ENCODE assay signal across 1 cellular context in the genomic region with DNA sequence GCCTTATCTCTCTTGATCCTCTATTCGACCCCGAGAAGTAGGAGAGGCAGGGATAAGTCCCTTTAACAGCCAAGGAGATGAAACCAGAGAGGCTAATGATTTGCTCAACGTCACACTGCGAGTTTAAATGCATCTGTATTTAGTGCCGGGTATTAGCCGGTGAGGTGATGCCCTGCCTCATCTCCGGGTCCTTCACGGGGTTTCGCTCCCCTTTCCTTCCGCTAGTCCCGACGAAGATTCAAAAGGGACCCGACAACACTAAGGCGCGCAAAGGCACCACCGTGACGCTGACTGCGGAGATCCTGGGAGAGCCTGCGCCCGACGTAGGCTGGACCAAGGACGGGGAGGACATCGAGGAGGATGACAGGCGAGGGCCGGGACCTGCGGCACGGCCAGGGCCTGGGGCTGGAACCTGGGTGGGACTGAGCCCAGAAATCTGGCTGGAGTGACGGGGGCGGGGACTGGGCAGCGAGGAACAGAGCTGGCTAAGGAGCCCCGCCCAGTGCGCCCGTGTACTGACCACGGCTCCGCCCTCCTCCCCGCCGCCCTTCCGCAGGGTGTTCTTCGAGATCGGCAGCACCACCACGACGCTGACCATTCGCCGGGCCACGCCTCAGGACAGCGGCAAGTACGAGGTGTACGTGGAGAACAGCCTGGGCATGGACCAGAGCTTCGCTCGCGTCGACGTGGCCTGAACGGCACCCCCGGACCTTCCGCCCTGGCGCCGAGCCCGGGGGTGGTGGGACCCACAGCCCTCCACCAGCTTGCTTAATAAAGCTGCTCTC.
TF ChIP-seq lines count a peak whose summit lies in the region.

No MANE protein-coding gene starts in this region.

TF ChIP-seq in HepG2, 621 proteins besides CTCF, POLR2A, EP300 and RAD21 (continues in another document):
- TF ChIP-seq ZFP36L2 (CRISPR knock-in tag; IDR thresholded peaks at IDR 0.05) (no peak), HNRNPL (IDR thresholded peaks at IDR 0.05; ENCODE audit: low read depth, low read length) (0 out of 2 replicates have a peak, but pooled peaks have one; percentile 37), EEA1 (CRISPR knock-in tag; IDR thresholded peaks at IDR 0.05; ENCODE audit: borderline replicate concordance) (0 out of 2 replicates have a peak, but pooled peaks have one; percentile 47), NR1H2 (CRISPR knock-in tag; IDR thresholded peaks at IDR 0.05; ENCODE audit: borderline replicate concordance, low read depth) (0 out of 2 replicates have a peak, but pooled peaks have one; percentile 33), HNRNPK (IDR thresholded peaks at IDR 0.05; ENCODE audit: low read depth, low read length, poor library complexity, severe bottlenecking) (peak; percentile 48), XRCC5 (optimal IDR thresholded peaks at IDR 0.05; ENCODE audit: low read length) (no peak), YY1 (IDR thresholded peaks at IDR 0.05; ENCODE audit: insufficient read depth, insufficient replicate concordance, low read depth, low read length) (no peak), TBP (CRISPR knock-in tag; IDR thresholded peaks at IDR 0.05) (no peak), RFX5 (IDR thresholded peaks at IDR 0.05; ENCODE audit: low read depth, low read length) (no peak), ZSCAN20 (CRISPR knock-in tag; IDR thresholded peaks at IDR 0.05; ENCODE audit: borderline replicate concordance) (no peak), AHR (CRISPR knock-in tag; IDR thresholded peaks at IDR 0.05) (peak; percentile 87; the same call in 1 of the 2 replicates), PRPF4 (IDR thresholded peaks at IDR 0.05; ENCODE audit: low read depth, low read length, poor library complexity, severe bottlenecking) (no peak), NKX3-1 (CRISPR knock-in tag; IDR thresholded peaks at IDR 0.05) (no peak), BCL6 (CRISPR knock-in tag; IDR thresholded peaks at IDR 0.05) (peak; percentile 61), ZNF367 (CRISPR knock-in tag; IDR thresholded peaks at IDR 0.05; ENCODE audit: borderline replicate concordance) (no peak), KDM5A (IDR thresholded peaks at IDR 0.05; ENCODE audit: borderline replicate concordance, low read length) (no peak), ZNF160 (CRISPR knock-in tag; IDR thresholded peaks at IDR 0.05) (no peak), GABPA (IDR thresholded peaks at IDR 0.05; ENCODE audit: low read depth, low read length) (no peak), GABPA (CRISPR knock-in tag; IDR thresholded peaks at IDR 0.05; ENCODE audit: low read depth) (no peak), HOXD1 (CRISPR knock-in tag; IDR thresholded peaks at IDR 0.05) (no peak; the same call in 1 of the 2 replicates), RCOR2 (CRISPR knock-in tag; IDR thresholded peaks at IDR 0.05) (no peak), TBL1XR1 (IDR thresholded peaks at IDR 0.05; ENCODE audit: borderline replicate concordance, low read length, partially characterized antibody) (no peak), ZNF567 (CRISPR knock-in tag; IDR thresholded peaks at IDR 0.05; ENCODE audit: borderline replicate concordance) (peak; percentile 54; the same call in 1 of the 2 replicates)
- TF ChIP-seq, protein P1, sequence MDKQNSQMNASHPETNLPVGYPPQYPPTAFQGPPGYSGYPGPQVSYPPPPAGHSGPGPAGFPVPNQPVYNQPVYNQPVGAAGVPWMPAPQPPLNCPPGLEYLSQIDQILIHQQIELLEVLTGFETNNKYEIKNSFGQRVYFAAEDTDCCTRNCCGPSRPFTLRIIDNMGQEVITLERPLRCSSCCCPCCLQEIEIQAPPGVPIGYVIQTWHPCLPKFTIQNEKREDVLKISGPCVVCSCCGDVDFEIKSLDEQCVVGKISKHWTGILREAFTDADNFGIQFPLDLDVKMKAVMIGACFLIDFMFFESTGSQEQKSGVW (CRISPR knock-in tag; IDR thresholded peaks at IDR 0.05; ENCODE audit: borderline replicate concordance): no peak
- TF ChIP-seq, protein P2, sequence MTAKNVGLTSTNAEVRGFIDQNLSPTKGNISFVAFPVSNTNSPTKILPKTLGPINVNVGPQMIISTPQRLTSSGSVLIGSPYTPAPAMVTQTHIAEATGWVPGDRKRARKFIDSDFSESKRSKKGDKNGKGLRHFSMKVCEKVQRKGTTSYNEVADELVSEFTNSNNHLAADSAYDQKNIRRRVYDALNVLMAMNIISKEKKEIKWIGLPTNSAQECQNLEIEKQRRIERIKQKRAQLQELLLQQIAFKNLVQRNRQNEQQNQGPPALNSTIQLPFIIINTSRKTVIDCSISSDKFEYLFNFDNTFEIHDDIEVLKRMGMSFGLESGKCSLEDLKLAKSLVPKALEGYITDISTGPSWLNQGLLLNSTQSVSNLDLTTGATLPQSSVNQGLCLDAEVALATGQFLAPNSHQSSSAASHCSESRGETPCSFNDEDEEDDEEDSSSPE (CRISPR knock-in tag; IDR thresholded peaks at IDR 0.05): peak; percentile 53; the same call in 1 of the 2 replicates
- TF ChIP-seq, protein P3, sequence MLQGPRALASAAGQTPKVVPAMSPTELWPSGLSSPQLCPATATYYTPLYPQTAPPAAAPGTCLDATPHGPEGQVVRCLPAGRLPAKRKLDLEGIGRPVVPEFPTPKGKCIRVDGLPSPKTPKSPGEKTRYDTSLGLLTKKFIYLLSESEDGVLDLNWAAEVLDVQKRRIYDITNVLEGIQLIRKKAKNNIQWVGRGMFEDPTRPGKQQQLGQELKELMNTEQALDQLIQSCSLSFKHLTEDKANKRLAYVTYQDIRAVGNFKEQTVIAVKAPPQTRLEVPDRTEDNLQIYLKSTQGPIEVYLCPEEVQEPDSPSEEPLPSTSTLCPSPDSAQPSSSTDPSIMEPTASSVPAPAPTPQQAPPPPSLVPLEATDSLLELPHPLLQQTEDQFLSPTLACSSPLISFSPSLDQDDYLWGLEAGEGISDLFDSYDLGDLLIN (CRISPR knock-in tag; IDR thresholded peaks at IDR 0.05; ENCODE audit: borderline replicate concordance): no peak
- TF ChIP-seq, protein P4, sequence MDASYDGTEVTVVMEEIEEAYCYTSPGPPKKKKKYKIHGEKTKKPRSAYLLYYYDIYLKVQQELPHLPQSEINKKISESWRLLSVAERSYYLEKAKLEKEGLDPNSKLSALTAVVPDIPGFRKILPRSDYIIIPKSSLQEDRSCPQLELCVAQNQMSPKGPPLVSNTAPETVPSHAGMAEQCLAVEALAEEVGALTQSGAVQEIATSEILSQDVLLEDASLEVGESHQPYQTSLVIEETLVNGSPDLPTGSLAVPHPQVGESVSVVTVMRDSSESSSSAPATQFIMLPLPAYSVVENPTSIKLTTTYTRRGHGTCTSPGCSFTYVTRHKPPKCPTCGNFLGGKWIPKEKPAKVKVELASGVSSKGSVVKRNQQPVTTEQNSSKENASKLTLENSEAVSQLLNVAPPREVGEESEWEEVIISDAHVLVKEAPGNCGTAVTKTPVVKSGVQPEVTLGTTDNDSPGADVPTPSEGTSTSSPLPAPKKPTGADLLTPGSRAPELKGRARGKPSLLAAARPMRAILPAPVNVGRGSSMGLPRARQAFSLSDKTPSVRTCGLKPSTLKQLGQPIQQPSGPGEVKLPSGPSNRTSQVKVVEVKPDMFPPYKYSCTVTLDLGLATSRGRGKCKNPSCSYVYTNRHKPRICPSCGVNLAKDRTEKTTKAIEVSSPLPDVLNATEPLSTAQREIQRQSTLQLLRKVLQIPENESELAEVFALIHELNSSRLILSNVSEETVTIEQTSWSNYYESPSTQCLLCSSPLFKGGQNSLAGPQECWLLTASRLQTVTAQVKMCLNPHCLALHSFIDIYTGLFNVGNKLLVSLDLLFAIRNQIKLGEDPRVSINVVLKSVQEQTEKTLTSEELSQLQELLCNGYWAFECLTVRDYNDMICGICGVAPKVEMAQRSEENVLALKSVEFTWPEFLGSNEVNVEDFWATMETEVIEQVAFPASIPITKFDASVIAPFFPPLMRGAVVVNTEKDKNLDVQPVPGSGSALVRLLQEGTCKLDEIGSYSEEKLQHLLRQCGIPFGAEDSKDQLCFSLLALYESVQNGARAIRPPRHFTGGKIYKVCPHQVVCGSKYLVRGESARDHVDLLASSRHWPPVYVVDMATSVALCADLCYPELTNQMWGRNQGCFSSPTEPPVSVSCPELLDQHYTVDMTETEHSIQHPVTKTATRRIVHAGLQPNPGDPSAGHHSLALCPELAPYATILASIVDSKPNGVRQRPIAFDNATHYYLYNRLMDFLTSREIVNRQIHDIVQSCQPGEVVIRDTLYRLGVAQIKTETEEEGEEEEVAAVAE (CRISPR knock-in tag; IDR thresholded peaks at IDR 0.05; ENCODE audit: borderline replicate concordance): peak; percentile 54; the same call in 1 of the 2 replicates
- TF ChIP-seq, protein P5, sequence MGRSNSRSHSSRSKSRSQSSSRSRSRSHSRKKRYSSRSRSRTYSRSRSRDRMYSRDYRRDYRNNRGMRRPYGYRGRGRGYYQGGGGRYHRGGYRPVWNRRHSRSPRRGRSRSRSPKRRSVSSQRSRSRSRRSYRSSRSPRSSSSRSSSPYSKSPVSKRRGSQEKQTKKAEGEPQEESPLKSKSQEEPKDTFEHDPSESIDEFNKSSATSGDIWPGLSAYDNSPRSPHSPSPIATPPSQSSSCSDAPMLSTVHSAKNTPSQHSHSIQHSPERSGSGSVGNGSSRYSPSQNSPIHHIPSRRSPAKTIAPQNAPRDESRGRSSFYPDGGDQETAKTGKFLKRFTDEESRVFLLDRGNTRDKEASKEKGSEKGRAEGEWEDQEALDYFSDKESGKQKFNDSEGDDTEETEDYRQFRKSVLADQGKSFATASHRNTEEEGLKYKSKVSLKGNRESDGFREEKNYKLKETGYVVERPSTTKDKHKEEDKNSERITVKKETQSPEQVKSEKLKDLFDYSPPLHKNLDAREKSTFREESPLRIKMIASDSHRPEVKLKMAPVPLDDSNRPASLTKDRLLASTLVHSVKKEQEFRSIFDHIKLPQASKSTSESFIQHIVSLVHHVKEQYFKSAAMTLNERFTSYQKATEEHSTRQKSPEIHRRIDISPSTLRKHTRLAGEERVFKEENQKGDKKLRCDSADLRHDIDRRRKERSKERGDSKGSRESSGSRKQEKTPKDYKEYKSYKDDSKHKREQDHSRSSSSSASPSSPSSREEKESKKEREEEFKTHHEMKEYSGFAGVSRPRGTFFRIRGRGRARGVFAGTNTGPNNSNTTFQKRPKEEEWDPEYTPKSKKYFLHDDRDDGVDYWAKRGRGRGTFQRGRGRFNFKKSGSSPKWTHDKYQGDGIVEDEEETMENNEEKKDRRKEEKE (IDR thresholded peaks at IDR 0.05): no peak
- TF ChIP-seq, protein P6, sequence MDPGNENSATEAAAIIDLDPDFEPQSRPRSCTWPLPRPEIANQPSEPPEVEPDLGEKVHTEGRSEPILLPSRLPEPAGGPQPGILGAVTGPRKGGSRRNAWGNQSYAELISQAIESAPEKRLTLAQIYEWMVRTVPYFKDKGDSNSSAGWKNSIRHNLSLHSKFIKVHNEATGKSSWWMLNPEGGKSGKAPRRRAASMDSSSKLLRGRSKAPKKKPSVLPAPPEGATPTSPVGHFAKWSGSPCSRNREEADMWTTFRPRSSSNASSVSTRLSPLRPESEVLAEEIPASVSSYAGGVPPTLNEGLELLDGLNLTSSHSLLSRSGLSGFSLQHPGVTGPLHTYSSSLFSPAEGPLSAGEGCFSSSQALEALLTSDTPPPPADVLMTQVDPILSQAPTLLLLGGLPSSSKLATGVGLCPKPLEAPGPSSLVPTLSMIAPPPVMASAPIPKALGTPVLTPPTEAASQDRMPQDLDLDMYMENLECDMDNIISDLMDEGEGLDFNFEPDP (CRISPR knock-in tag; conservative IDR thresholded peaks at IDR 0.05): 0 out of 2 replicates have a peak, but pooled peaks have one; percentile 0
- TF ChIP-seq, protein P7, sequence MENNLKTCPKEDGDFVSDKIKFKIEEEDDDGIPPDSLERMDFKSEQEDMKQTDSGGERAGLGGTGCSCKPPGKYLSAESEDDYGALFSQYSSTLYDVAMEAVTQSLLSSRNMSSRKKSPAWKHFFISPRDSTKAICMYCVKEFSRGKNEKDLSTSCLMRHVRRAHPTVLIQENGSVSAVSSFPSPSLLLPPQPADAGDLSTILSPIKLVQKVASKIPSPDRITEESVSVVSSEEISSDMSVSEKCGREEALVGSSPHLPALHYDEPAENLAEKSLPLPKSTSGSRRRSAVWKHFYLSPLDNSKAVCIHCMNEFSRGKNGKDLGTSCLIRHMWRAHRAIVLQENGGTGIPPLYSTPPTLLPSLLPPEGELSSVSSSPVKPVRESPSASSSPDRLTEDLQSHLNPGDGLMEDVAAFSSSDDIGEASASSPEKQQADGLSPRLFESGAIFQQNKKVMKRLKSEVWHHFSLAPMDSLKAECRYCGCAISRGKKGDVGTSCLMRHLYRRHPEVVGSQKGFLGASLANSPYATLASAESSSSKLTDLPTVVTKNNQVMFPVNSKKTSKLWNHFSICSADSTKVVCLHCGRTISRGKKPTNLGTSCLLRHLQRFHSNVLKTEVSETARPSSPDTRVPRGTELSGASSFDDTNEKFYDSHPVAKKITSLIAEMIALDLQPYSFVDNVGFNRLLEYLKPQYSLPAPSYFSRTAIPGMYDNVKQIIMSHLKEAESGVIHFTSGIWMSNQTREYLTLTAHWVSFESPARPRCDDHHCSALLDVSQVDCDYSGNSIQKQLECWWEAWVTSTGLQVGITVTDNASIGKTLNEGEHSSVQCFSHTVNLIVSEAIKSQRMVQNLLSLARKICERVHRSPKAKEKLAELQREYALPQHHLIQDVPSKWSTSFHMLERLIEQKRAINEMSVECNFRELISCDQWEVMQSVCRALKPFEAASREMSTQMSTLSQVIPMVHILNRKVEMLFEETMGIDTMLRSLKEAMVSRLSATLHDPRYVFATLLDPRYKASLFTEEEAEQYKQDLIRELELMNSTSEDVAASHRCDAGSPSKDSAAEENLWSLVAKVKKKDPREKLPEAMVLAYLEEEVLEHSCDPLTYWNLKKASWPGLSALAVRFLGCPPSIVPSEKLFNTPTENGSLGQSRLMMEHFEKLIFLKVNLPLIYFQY (CRISPR knock-in tag; IDR thresholded peaks at IDR 0.05; ENCODE audit: borderline replicate concordance): no peak; the same call in 1 of the 2 replicates
- TF ChIP-seq, protein P8, sequence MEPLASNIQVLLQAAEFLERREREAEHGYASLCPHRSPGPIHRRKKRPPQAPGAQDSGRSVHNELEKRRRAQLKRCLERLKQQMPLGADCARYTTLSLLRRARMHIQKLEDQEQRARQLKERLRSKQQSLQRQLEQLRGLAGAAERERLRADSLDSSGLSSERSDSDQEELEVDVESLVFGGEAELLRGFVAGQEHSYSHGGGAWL (CRISPR knock-in tag; IDR thresholded peaks at IDR 0.05): peak; percentile 83; the same call in 1 of the 2 replicates
- TF ChIP-seq, protein P9, sequence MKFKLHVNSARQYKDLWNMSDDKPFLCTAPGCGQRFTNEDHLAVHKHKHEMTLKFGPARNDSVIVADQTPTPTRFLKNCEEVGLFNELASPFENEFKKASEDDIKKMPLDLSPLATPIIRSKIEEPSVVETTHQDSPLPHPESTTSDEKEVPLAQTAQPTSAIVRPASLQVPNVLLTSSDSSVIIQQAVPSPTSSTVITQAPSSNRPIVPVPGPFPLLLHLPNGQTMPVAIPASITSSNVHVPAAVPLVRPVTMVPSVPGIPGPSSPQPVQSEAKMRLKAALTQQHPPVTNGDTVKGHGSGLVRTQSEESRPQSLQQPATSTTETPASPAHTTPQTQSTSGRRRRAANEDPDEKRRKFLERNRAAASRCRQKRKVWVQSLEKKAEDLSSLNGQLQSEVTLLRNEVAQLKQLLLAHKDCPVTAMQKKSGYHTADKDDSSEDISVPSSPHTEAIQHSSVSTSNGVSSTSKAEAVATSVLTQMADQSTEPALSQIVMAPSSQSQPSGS (CRISPR knock-in tag; IDR thresholded peaks at IDR 0.05): no peak
- TF ChIP-seq, protein P10, sequence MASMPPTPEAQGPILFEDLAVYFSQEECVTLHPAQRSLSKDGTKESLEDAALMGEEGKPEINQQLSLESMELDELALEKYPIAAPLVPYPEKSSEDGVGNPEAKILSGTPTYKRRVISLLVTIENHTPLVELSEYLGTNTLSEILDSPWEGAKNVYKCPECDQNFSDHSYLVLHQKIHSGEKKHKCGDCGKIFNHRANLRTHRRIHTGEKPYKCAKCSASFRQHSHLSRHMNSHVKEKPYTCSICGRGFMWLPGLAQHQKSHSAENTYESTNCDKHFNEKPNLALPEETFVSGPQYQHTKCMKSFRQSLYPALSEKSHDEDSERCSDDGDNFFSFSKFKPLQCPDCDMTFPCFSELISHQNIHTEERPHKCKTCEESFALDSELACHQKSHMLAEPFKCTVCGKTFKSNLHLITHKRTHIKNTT (CRISPR knock-in tag; IDR thresholded peaks at IDR 0.05): no peak
